Comparison of ENCODE assay signal across 1 cellular context in the genomic region with DNA sequence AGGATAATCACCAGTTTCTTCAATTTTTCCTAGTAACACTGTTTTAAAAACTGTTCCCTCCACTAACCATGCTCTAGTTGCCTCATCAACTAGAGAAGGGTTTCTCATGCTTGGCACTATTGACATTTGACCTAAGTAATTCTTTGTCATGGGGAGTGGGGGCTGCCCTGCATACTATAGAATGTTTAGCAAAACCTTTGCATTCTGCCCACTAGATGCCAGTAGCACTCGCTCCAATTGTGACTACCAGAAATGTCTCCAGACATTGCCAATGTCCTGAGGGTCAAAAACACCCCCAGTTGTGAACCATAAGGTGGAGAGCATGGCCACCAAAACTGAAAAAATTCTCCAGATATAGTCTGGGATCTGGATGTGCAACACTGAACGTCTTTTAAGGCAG.
TF ChIP-seq lines count a peak whose summit lies in the region.

No MANE protein-coding gene starts in this region.

TF ChIP-seq in IMR-90, 13 proteins besides CTCF, POLR2A, EP300 and RAD21:
- TF ChIP-seq SMC3 (IDR thresholded peaks at IDR 0.05; ENCODE audit: low read depth, low read length) (0 out of 2 replicates have a peak, but pooled peaks have one; percentile 17), CEBPB (IDR thresholded peaks at IDR 0.05; ENCODE audit: low read depth, low read length) (no peak), FOS (IDR thresholded peaks at IDR 0.05; ENCODE audit: low read depth, low read length) (no peak), BHLHE40 (IDR thresholded peaks at IDR 0.05; ENCODE audit: low read depth, low read length) (no peak), CHD1 (IDR thresholded peaks at IDR 0.05; ENCODE audit: low read depth, low read length) (no peak), NFE2L2 (IDR thresholded peaks at IDR 0.05; ENCODE audit: low read depth, low read length) (no peak), RCOR1 (IDR thresholded peaks at IDR 0.05; ENCODE audit: insufficient replicate concordance, low read length) (no peak)
- TF ChIP-seq, protein P1, sequence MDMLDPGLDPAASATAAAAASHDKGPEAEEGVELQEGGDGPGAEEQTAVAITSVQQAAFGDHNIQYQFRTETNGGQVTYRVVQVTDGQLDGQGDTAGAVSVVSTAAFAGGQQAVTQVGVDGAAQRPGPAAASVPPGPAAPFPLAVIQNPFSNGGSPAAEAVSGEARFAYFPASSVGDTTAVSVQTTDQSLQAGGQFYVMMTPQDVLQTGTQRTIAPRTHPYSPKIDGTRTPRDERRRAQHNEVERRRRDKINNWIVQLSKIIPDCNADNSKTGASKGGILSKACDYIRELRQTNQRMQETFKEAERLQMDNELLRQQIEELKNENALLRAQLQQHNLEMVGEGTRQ (IDR thresholded peaks at IDR 0.05; ENCODE audit: low read depth, low read length): no peak
